In genomic region chr20:23727016-23727415, GRCh38 we compare ENCODE assay signal across 8 cellular contexts. TPM values are rescaled to one million over a fixed set of nuclear protein-coding genes. Genes with fewer than 3 reads are reported as not detected.
"Had no signal": no experiment of that assay in that cellular context is flagged by ENCODE, and none has a peak within 500 bp of the region (broad histone marks: within the 10 kb centered on the region; RNA-seq: fewer than 3 reads in every experiment).

No MANE protein-coding gene starts in this region.

- H3K4me3 ChIP-seq: GM23338 had no signal

- H3K27ac ChIP-seq: HL-60 had no signal

- DNase-seq: H9, HCEC 1CT, KBM-7 had no signal

- ATAC-seq: GM23338, HepG2 had no signal

RNA-seq across cellular contexts. Expression of gene CST1, which starts 23.7 kb away (rescaled TPM):
- total RNA-seq: HepG2, HT1080 had no signal

RNA-seq across cellular contexts. Expression of gene CST4, which starts 38.2 kb away (rescaled TPM):
- total RNA-seq: GM23338, H1, H9, HepG2, HT1080 had no signal
